Comparison of ENCODE assay signal across 18 cellular contexts in genomic region chr3:1600700-1601418, GRCh38.
"Had no signal": no experiment of that assay in that cellular context is flagged by ENCODE, and none has a peak within 500 bp of the region (broad histone marks: within the 10 kb centered on the region; RNA-seq: fewer than 3 reads in every experiment).

No MANE protein-coding gene starts in this region.

- H3K4me3 Mint-ChIP-seq: dendritic cell treated with granulocyte-macrophage colony-stimulating factor and Interleukin-4, amounts not matched to agents 40 ng/mL and 50 ng/mL, for 4 days; effector memory CD8-positive, alpha-beta T cell; immature natural killer cell; naive B cell; nephron; stimulated activated naive CD8-positive, alpha-beta T cell treated with anti-CD3 and anti-CD28 coated beads, Interleukin-15, Interleukin-2, amounts not matched to agents 100 ng/mL and 50 ng/mL, for 24 hours had no signal

- H3K4me1 Mint-ChIP-seq: immature natural killer cell, naive B cell, nephron had no signal

- ATAC-seq: effector memory CD8-positive, alpha-beta T cell; gastrocnemius medialis; left cardiac atrium had no signal

- H3K27ac ChIP-seq: epithelial cell of prostate, esophagus muscularis mucosa, gastrocnemius medialis, left ventricle myocardium inferior, sigmoid colon, skin epidermis, testis, tibial nerve had no signal

- H3K36me3 ChIP-seq: esophagus muscularis mucosa, gastrocnemius medialis, left ventricle myocardium inferior, sigmoid colon, tibial nerve had no signal

- H3K36me3 Mint-ChIP-seq: immature natural killer cell, naive B cell had no signal

- H3K4me1 ChIP-seq: esophagus muscularis mucosa, gastrocnemius medialis, left ventricle myocardium inferior, testis, tibial nerve had no signal

- H3K4me3 ChIP-seq: esophagus muscularis mucosa, gastrocnemius medialis, left ventricle myocardium inferior, sigmoid colon, skin epidermis, tibial nerve had no signal

- H3K27me3 ChIP-seq: esophagus muscularis mucosa, gastrocnemius medialis, sigmoid colon, testis, tibial nerve had no signal

- H3K9me3 Mint-ChIP-seq: nephron had no signal

- H3K27ac Mint-ChIP-seq: dendritic cell treated with granulocyte-macrophage colony-stimulating factor and Interleukin-4, amounts not matched to agents 40 ng/mL and 50 ng/mL, for 4 days; effector memory CD8-positive, alpha-beta T cell; immature natural killer cell; naive B cell; nephron; stimulated activated naive CD8-positive, alpha-beta T cell treated with anti-CD3 and anti-CD28 coated beads, Interleukin-15, Interleukin-2, amounts not matched to agents 100 ng/mL and 50 ng/mL, for 24 hours had no signal

- H3K9me3 ChIP-seq: esophagus muscularis mucosa, gastrocnemius medialis, sigmoid colon, testis, tibial nerve had no signal

- DNase-seq: central memory CD4-positive, alpha-beta T cell; effector memory CD8-positive, alpha-beta T cell; gastrocnemius medialis; immature natural killer cell; left cardiac atrium; left ventricle myocardium inferior; mesendoderm; naive B cell; sigmoid colon; stimulated activated CD4-positive, alpha-beta T cell treated with anti-CD3 and anti-CD28 coated beads, Interleukin-12 subunit alpha, Interleukin-12 subunit beta, amount 100 ng/mL, for 4 hours; testis had no signal
